19 cellular contexts compared by ENCODE assay signal in genomic region chr9:122392714-122393113, GRCh38. TPM values are rescaled to one million over a fixed set of nuclear protein-coding genes. Genes with fewer than 3 reads are reported as not detected.
DNase-seq lines count a peak whose midpoint lies in the region; ATAC-seq and TF ChIP-seq lines count a peak whose summit lies in the region.
"Had no signal": no experiment of that assay in that cellular context is flagged by ENCODE, and none has a peak within 500 bp of the region (broad histone marks: within the 10 kb centered on the region; RNA-seq: fewer than 3 reads in every experiment).

No MANE protein-coding gene starts in this region.

- H3K27ac Mint-ChIP-seq in naive B cell = peak overlapping the region in 5 of 6 donors; percentile 20 to 78 (median 53)

- no peaks in the 10 kb centered on the region for H3K9me3 Mint-ChIP-seq in naive B cell

- in situ Hi-C loops in GM13976 (cut with MboI; ENCODE audit: low sequenced_read_pairs, unreplicated experiment) = no loop called here

- peaks cover 0 to 37% (median 0%) of the 10 kb centered on the region in 11 experiments; a peak in 8 of 22 replicates for H3K36me3 ChIP-seq in BLaER1 treated with 17β-estradiol and CSF1 and Interleukin-3, amounts not matched to agents 10 nM and 100 nM
- H3K36me3 ChIP-seq in adipocyte (ENCODE audit: control insufficient read depth, insufficient read depth, low read length, severe bottlenecking) = peaks cover 24% of the 10 kb centered on the region

- H3K4me3 ChIP-seq in BLaER1 treated with 17β-estradiol and CSF1 and Interleukin-3, amounts not matched to agents 10 nM and 100 nM = no peak overlapping the region
- H3K4me3 ChIP-seq in adipocyte (ENCODE audit: low read length) = no peak overlapping the region
- H3K4me3 ChIP-seq in fibroblast of mammary gland (ENCODE audit: control insufficient read depth, low read depth, low read length) = no peak overlapping the region

- H4K20me1 ChIP-seq in BLaER1 treated with 17β-estradiol and CSF1 and Interleukin-3, amounts not matched to agents 10 nM and 100 nM = no peaks in the 10 kb centered on the region

- DNase-seq in adipocyte (ENCODE audit: low read depth) = peak; percentile 32
- DNase-seq in fibroblast of mammary gland (ENCODE audit: low read depth) = peak; percentile 69
- DNase-seq in naive B cell = no peak
- no peak for DNase-seq in DMS53 (lab: John Stamatoyannopoulos, UW)
- no peak for DNase-seq in A172 (ENCODE audit: low spot score)
- no peak for DNase-seq in GM20000 (ENCODE audit: low spot score)
- no peak for DNase-seq in GM13976 (ENCODE audit: low spot score)
- DNase-seq: AML-193, COR-L47, DMS153, H7, MV-4-11, NCI-H1417 treated with DMSO at 0.1 percent for 48 hours, NCI-H2029 treated with DMSO at 0.1 percent for 48 hours, NCI-H748 treated with DMSO at 0.1 percent for 48 hours had no signal

- TF ChIP-seq CTCF in fibroblast of mammary gland (conservative IDR thresholded peaks at IDR 0.05; ENCODE audit: control insufficient read depth, insufficient read depth, low read depth, low read length) (no peak), GM20000 (IDR thresholded peaks at IDR 0.05; ENCODE audit: extremely low read depth, missing control alignments) (no peak), GM13976 (IDR thresholded peaks at IDR 0.05; ENCODE audit: borderline replicate concordance, control extremely low read depth, extremely low read depth, insufficient read depth, missing control alignments) (no peak)

- H3K36me3 Mint-ChIP-seq in naive B cell = peaks cover 0 to 6% of the 10 kb centered on the region in 2 donors

- ATAC-seq in naive B cell (ENCODE audit: low read depth in 2 of 2) = no peak

- H3K9ac ChIP-seq in BLaER1 treated with 17β-estradiol and CSF1 and Interleukin-3, amounts not matched to agents 10 nM and 100 nM = no peak overlapping the region
- H3K9ac ChIP-seq in adipocyte (ENCODE audit: low read length) = peak overlapping the region; percentile 82

- H3K4me1 Mint-ChIP-seq in naive B cell = peaks cover 24 to 39% (median 31%) of the 10 kb centered on the region in 3 donors

- H3K27me3 Mint-ChIP-seq in naive B cell = no peaks in the 10 kb centered on the region

- H3K27me3 ChIP-seq in BLaER1 treated with 17β-estradiol and CSF1 and Interleukin-3, amounts not matched to agents 10 nM and 100 nM = no peaks in the 10 kb centered on the region
- no peaks in the 10 kb centered on the region for H3K27me3 ChIP-seq in adipocyte (replicated peaks; ENCODE audit: control insufficient read depth, insufficient read depth, low read length)

- no peak overlapping the region; a peak in 2 of 22 replicates for H3K27ac ChIP-seq in BLaER1 treated with 17β-estradiol and CSF1 and Interleukin-3, amounts not matched to agents 10 nM and 100 nM
- H3K27ac ChIP-seq: HL-60, RWPE1 had no signal

- no peak overlapping the region for H3K4me3 Mint-ChIP-seq in naive B cell

- peak overlapping the region in 7 of 11 experiments; percentile 1 to 64 (median 40); a peak in 11 of 22 replicates for H3K4me2 ChIP-seq in BLaER1 treated with 17β-estradiol and CSF1 and Interleukin-3, amounts not matched to agents 10 nM and 100 nM

- peaks cover 38 to 55% (median 48%) of the 10 kb centered on the region in 10 experiments for H3K4me1 ChIP-seq in BLaER1 treated with 17β-estradiol and CSF1 and Interleukin-3, amounts not matched to agents 10 nM and 100 nM
- peaks cover 41% of the 10 kb centered on the region for H3K4me1 ChIP-seq in adipocyte (ENCODE audit: control insufficient read depth, insufficient read depth, low read length)

- no peaks in the 10 kb centered on the region for H3K9me3 ChIP-seq in BLaER1 treated with 17β-estradiol and CSF1 and Interleukin-3, amounts not matched to agents 10 nM and 100 nM (replicated peaks in 1 of 11)
- no peaks in the 10 kb centered on the region for H3K9me3 ChIP-seq in adipocyte (ENCODE audit: control insufficient read depth, low read length)

RNA-seq across cellular contexts. Expression of gene PTGS1, which starts 21.9 kb away (rescaled TPM):
- polyA plus RNA-seq in naive B cell (ENCODE audit: low read depth in 6 of 6) = 10 to 100 TPM; 18.2 to 37.6 (median 24.7) TPM
- 0.29 TPM in 1 of 2 replicates, not detected in the other for total RNA-seq in A172 (2014; rRNA removed; shearing (Covaris generic))
- total RNA-seq: A673 had no signal

Comparison
In these comparisons a context has a peak if more than half of its experiments do, and no peak if none do; other contexts are left out.
1. DNase-seq: peak in adipocyte (single experiment) and fibroblast of mammary gland (single experiment); none in naive B cell (single experiment), DMS53 (single experiment), A172 (single experiment), GM20000 (single experiment) and GM13976 (single experiment).